ENCODE assay signal across 25 cellular contexts in genomic region chr4:41852229-41852628, GRCh38.
DNase-seq lines count a peak whose midpoint lies in the region; ATAC-seq and TF ChIP-seq lines count a peak whose summit lies in the region.
"Had no signal": no experiment of that assay in that cellular context is flagged by ENCODE, and none has a peak within 500 bp of the region (broad histone marks: within the 10 kb centered on the region; RNA-seq: fewer than 3 reads in every experiment).

No MANE protein-coding gene starts in this region.

- H3K9ac ChIP-seq in PC-3 (ENCODE audit: low read length) = no peak overlapping the region
- H3K9ac ChIP-seq: BLaER1 had no signal

- POLR2A ChIA-PET in PC-3 (lab: Charles Lee; ENCODE audit: unreplicated experiment) = no interaction called here
- POLR2A ChIA-PET in activated CD4-positive, alpha-beta T cell treated with anti-CD3 and anti-CD28 coated beads, Interleukin-2, amount 10 ng/mL, durations not matched to agents 7 days and 5 days (lab: Charles Lee) = no interaction called here

- peaks cover 12% of the 10 kb centered on the region for H3K27me3 Mint-ChIP-seq in activated naive CD4-positive, alpha-beta T cell treated with anti-CD3 and anti-CD28 coated beads, Interleukin-2, amount 50 U/mL, for 24 hours
- peaks cover 16% of the 10 kb centered on the region for H3K27me3 Mint-ChIP-seq in activated CD4-positive, alpha-beta T cell treated with anti-CD3 and anti-CD28 coated beads, Interleukin-2, amount 10 ng/mL, durations not matched to agents 7 days and 5 days

- no peaks in the 10 kb centered on the region for H3F3A ChIP-seq in PC-3 (ENCODE audit: low read length, unreplicated experiment)

- no peak for ATAC-seq in activated naive CD4-positive, alpha-beta T cell treated with anti-CD3 and anti-CD28 coated beads, Interleukin-2, amount 50 U/mL, for 72 hours
- ATAC-seq in PC-3 (no peak), left lung (peak; percentile 57), HG02588 (IDR thresholded peaks at IDR 0.05; ENCODE audit: unreplicated experiment) (no peak)
- ATAC-seq: GM12878 had no signal

- BruUV-seq in PC-3 (replicated peaks; lab: Mats Ljungman, UMichigan) = no TSS peak

- H3K4me1 ChIP-seq in PC-3 (ENCODE audit: insufficient read depth, low read length) = peaks cover 13% of the 10 kb centered on the region; the same call in 1 of the 2 replicates
- H3K4me1 ChIP-seq in left lung = no peaks in the 10 kb centered on the region
- H3K4me1 ChIP-seq: BLaER1 had no signal

- no peaks in the 10 kb centered on the region for H3K9me3 Mint-ChIP-seq in activated naive CD4-positive, alpha-beta T cell treated with anti-CD3 and anti-CD28 coated beads, Interleukin-2, amount 50 U/mL, for 24 hours
- H3K9me3 Mint-ChIP-seq in activated naive CD4-positive, alpha-beta T cell treated with anti-CD3 and anti-CD28 coated beads, Interleukin-2, amount 50 U/mL, for 72 hours = no peaks in the 10 kb centered on the region
- no peaks in the 10 kb centered on the region for H3K9me3 Mint-ChIP-seq in activated CD4-positive, alpha-beta T cell treated with anti-CD3 and anti-CD28 coated beads, Interleukin-2, amount 10 ng/mL, durations not matched to agents 7 days and 5 days
- H3K9me3 Mint-ChIP-seq: CD4-positive, alpha-beta memory T cell; CD8-positive, alpha-beta memory T cell had no signal

- no peak overlapping the region for H3K4me2 ChIP-seq in PC-3 (ENCODE audit: low read length)
- H3K4me2 ChIP-seq: BLaER1 had no signal

- H3K4me3 ChIP-seq in PC-3 (ENCODE audit: low read length) (no peak overlapping the region), left lung (no peak overlapping the region)
- H3K4me3 ChIP-seq: BLaER1, GM12878 had no signal

- TF ChIP-seq CTCF in PC-3 (conservative IDR thresholded peaks at IDR 0.05; ENCODE audit: low read depth, low read length) = no peak
- no peak for TF ChIP-seq CTCF in left lung (IDR thresholded peaks at IDR 0.05)

- no peaks in the 10 kb centered on the region for H3K79me2 ChIP-seq in PC-3 (ENCODE audit: low read length)

- H3K36me3 Mint-ChIP-seq in activated naive CD4-positive, alpha-beta T cell treated with anti-CD3 and anti-CD28 coated beads, Interleukin-2, amount 50 U/mL, for 24 hours = no peaks in the 10 kb centered on the region
- H3K36me3 Mint-ChIP-seq in activated naive CD4-positive, alpha-beta T cell treated with anti-CD3 and anti-CD28 coated beads, Interleukin-2, amount 50 U/mL, for 72 hours = no peaks in the 10 kb centered on the region
- no peaks in the 10 kb centered on the region for H3K36me3 Mint-ChIP-seq in activated CD4-positive, alpha-beta T cell treated with anti-CD3 and anti-CD28 coated beads, Interleukin-2, amount 10 ng/mL, durations not matched to agents 7 days and 5 days (ENCODE audit: low read depth)
- H3K36me3 Mint-ChIP-seq: CD14-positive monocyte; CD4-positive, alpha-beta memory T cell; CD4-positive, CD25-positive, alpha-beta regulatory T cell; CD8-positive, alpha-beta memory T cell had no signal

- H3K36me3 ChIP-seq in PC-3 (ENCODE audit: low read depth, low read length) (no peaks in the 10 kb centered on the region), left lung (no peaks in the 10 kb centered on the region)
- H3K36me3 ChIP-seq: BE2C, BLaER1 had no signal

- H3K4me3 Mint-ChIP-seq in activated naive CD4-positive, alpha-beta T cell treated with anti-CD3 and anti-CD28 coated beads, Interleukin-2, amount 50 U/mL, for 24 hours = no peak overlapping the region
- no peak overlapping the region for H3K4me3 Mint-ChIP-seq in activated CD4-positive, alpha-beta T cell treated with anti-CD3 and anti-CD28 coated beads, Interleukin-2, amount 10 ng/mL, durations not matched to agents 7 days and 5 days
- H3K4me3 Mint-ChIP-seq: CD14-positive monocyte; CD4-positive, alpha-beta memory T cell; CD4-positive, CD25-positive, alpha-beta regulatory T cell; CD8-positive, alpha-beta memory T cell had no signal

- CTCF ChIA-PET in PC-3 (lab: Charles Lee) = no interaction called here
- CTCF ChIA-PET in activated CD4-positive, alpha-beta T cell treated with anti-CD3 and anti-CD28 coated beads, Interleukin-2, amount 10 ng/mL, durations not matched to agents 7 days and 5 days (lab: Charles Lee) = no interaction called here

- no peaks in the 10 kb centered on the region for H3K27me3 ChIP-seq in PC-3 (ENCODE audit: low read length)
- H3K27me3 ChIP-seq in left lung = peaks cover 8 to 30% of the 10 kb centered on the region in 2 donors
- H3K27me3 ChIP-seq: BE2C, BLaER1 had no signal

- peak overlapping the region; percentile 19 for H3K27ac Mint-ChIP-seq in activated naive CD4-positive, alpha-beta T cell treated with anti-CD3 and anti-CD28 coated beads, Interleukin-2, amount 50 U/mL, for 24 hours
- H3K27ac Mint-ChIP-seq in activated naive CD4-positive, alpha-beta T cell treated with anti-CD3 and anti-CD28 coated beads, Interleukin-2, amount 50 U/mL, for 72 hours = no peak overlapping the region
- H3K27ac Mint-ChIP-seq in activated CD4-positive, alpha-beta T cell treated with anti-CD3 and anti-CD28 coated beads, Interleukin-2, amount 10 ng/mL, durations not matched to agents 7 days and 5 days = no peak overlapping the region
- H3K27ac Mint-ChIP-seq: CD14-positive monocyte; CD4-positive, alpha-beta memory T cell; CD4-positive, CD25-positive, alpha-beta regulatory T cell had no signal

- H3K4me1 Mint-ChIP-seq in activated naive CD4-positive, alpha-beta T cell treated with anti-CD3 and anti-CD28 coated beads, Interleukin-2, amount 50 U/mL, for 24 hours = no peaks in the 10 kb centered on the region
- H3K4me1 Mint-ChIP-seq in activated CD4-positive, alpha-beta T cell treated with anti-CD3 and anti-CD28 coated beads, Interleukin-2, amount 10 ng/mL, durations not matched to agents 7 days and 5 days = no peaks in the 10 kb centered on the region
- H3K4me1 Mint-ChIP-seq: CD14-positive monocyte; CD4-positive, alpha-beta memory T cell; CD4-positive, CD25-positive, alpha-beta regulatory T cell; CD8-positive, alpha-beta memory T cell had no signal

- no peak for DNase-seq in activated naive CD4-positive, alpha-beta T cell treated with anti-CD3 and anti-CD28 coated beads, Interleukin-2, amount 50 U/mL, for 72 hours (ENCODE audit: low spot score in 2 of 2)
- peak; percentile 67 for DNase-seq in DMS53 treated with DMSO at 0.1 percent for 48 hours (lab: John Stamatoyannopoulos, UW; ENCODE audit: unreplicated experiment)
- peak; percentile 26 for DNase-seq in PC-3
- DNase-seq in left lung = no peak
- no peak for DNase-seq in activated CD4-positive, alpha-beta T cell treated with anti-CD3 and anti-CD28 coated beads, Interleukin-2, amount 10 ng/mL, durations not matched to agents 7 days and 5 days
- DNase-seq in NCI-H2196 treated with DMSO at 0.1 percent for 48 hours (lab: John Stamatoyannopoulos, UW; ENCODE audit: unreplicated experiment) = no peak
- DNase-seq: 8988T; ACHN; BE2C; C1 segment of cervical spinal cord; CD4-positive, alpha-beta memory T cell; CD4-positive, CD25-positive, alpha-beta regulatory T cell; CD8-positive, alpha-beta memory T cell; COR-L47; DMS 273 treated with DMSO at 0.1 percent for 48 hours; DMS153; DMS79; DND-41; EL; GDM1 had no signal

- H3K27ac ChIP-seq in PC-3 (ENCODE audit: low read length) = no peak overlapping the region
- H3K27ac ChIP-seq in left lung = no peak overlapping the region
- H3K27ac ChIP-seq: BLaER1 had no signal

- intact Hi-C loops in PC-3 (cut with micrococcal nuclease) = no loop called here
- intact Hi-C loops in left lung (cut with DNase I) = no loop called here

- H3K9me2 ChIP-seq in PC-3 (replicated peaks; ENCODE audit: low read length) = no peaks in the 10 kb centered on the region

- H2AFZ ChIP-seq in PC-3 (ENCODE audit: low read length) = no peak overlapping the region

- no peaks in the 10 kb centered on the region for H4K20me1 ChIP-seq in PC-3 (ENCODE audit: low read length)
- H4K20me1 ChIP-seq: BLaER1 had no signal

- H3K9me3 ChIP-seq in PC-3 (ENCODE audit: low read length) (no peaks in the 10 kb centered on the region), left lung (no peaks in the 10 kb centered on the region)
- H3K9me3 ChIP-seq: BE2C, BLaER1 had no signal

Comparison
In these comparisons a context has a peak if more than half of its experiments do, and no peak if none do; other contexts are left out.
1. DNase-seq: peak in DMS53 treated with DMSO at 0.1 percent for 48 hours (single experiment) and PC-3 (single experiment); none in activated naive CD4-positive, alpha-beta T cell treated with anti-CD3 and anti-CD28 coated beads, Interleukin-2, amount 50 U/mL, for 72 hours (0 of 2), left lung (0 of 2), activated CD4-positive, alpha-beta T cell treated with anti-CD3 and anti-CD28 coated beads, Interleukin-2, amount 10 ng/mL, durations not matched to agents 7 days and 5 days (single experiment) and NCI-H2196 treated with DMSO at 0.1 percent for 48 hours (single experiment).